In genomic region chr12:29241821-29242591, GRCh38 we compare ENCODE assay signal across 8 cellular contexts.
A peak's percentile ranks its signal among the peaks of the same experiment; 100 is the strongest.
DNase-seq lines count a peak whose midpoint lies in the region; ATAC-seq, FAIRE-seq and TF ChIP-seq lines count a peak whose summit lies in the region.

No MANE protein-coding gene starts in this region.

- H3K4me2 ChIP-seq in hepatocyte (no peak overlapping the region), skeletal muscle satellite cell (ENCODE audit: low read length) (peak overlapping the region; percentile 51)

- ATAC-seq in GM18498 (IDR thresholded peaks at IDR 0.05; ENCODE audit: unreplicated experiment) (peak; percentile 83), GM21786 (IDR thresholded peaks at IDR 0.05; ENCODE audit: unreplicated experiment) (peak; percentile 81)

- H3K27me3 ChIP-seq in hepatocyte (no peaks in the 10 kb centered on the region), skeletal muscle satellite cell (ENCODE audit: control insufficient read depth, insufficient read depth, low read length) (no peaks in the 10 kb centered on the region)

- peak; percentile 69 for DNase-seq in hepatocyte (ENCODE audit: low spot score)
- DNase-seq in RCC 7860 (ENCODE audit: low spot score): no peak
- DNase-seq in NCI-H2107 treated with DMSO at 0.1 percent for 48 hours (lab: John Stamatoyannopoulos, UW; ENCODE audit: unreplicated experiment): no peak

- peaks cover 20% of the 10 kb centered on the region for H3K4me1 ChIP-seq in hepatocyte (ENCODE audit: insufficient read depth)
- H3K4me1 ChIP-seq in skeletal muscle satellite cell (ENCODE audit: control insufficient read depth, insufficient read depth, low read length): peaks cover 24% of the 10 kb centered on the region

- no peaks in the 10 kb centered on the region for H3K79me2 ChIP-seq in hepatocyte

- H3K36me3 ChIP-seq in KOPT-K1 (ENCODE audit: insufficient read depth, low read length) (no peaks in the 10 kb centered on the region), hepatocyte (replicated peaks; ENCODE audit: insufficient read depth, low read depth) (no peaks in the 10 kb centered on the region), skeletal muscle satellite cell (ENCODE audit: insufficient read depth, low read length) (no peaks in the 10 kb centered on the region)

- no peak overlapping the region for H3K4me3 ChIP-seq in hepatocyte
- H3K4me3 ChIP-seq in skeletal muscle satellite cell (ENCODE audit: low read length): peak overlapping the region; percentile 32

- H3K9me3 ChIP-seq in KOPT-K1 (ENCODE audit: insufficient read depth, low read length, poor library complexity, severe bottlenecking) (no peaks in the 10 kb centered on the region), hepatocyte (ENCODE audit: low read depth) (no peaks in the 10 kb centered on the region), skeletal muscle satellite cell (replicated peaks; ENCODE audit: low read length) (no peaks in the 10 kb centered on the region)

- peak overlapping the region; percentile 49 for H3K9ac ChIP-seq in skeletal muscle satellite cell (ENCODE audit: low read depth, low read length)

- H3K27ac ChIP-seq in KOPT-K1 (ENCODE audit: low read depth, low read length, poor library complexity, severe bottlenecking) (peak overlapping the region; percentile 23), angular gyrus (ENCODE audit: low read depth, low read length) (peak overlapping the region; percentile 60), hepatocyte (peak overlapping the region; percentile 67)

- FAIRE-seq in RCC 7860 (lab: Jason Lieb, UNC): no peak

- H3K9me2 ChIP-seq in hepatocyte (replicated peaks; ENCODE audit: insufficient read depth): no peaks in the 10 kb centered on the region

- peak overlapping the region; percentile 4 for H2AFZ ChIP-seq in hepatocyte

- no peak for TF ChIP-seq CTCF in hepatocyte (IDR thresholded peaks at IDR 0.05; ENCODE audit: poor library complexity)

- no peaks in the 10 kb centered on the region for H4K20me1 ChIP-seq in hepatocyte (ENCODE audit: insufficient read depth, poor library complexity, severe bottlenecking)

- WGBS in hepatocyte (ENCODE audit: low lambda C conversion rate, missing lambda C conversion rate): 55% methylated on average over 7 of the region's 7 CpGs
